1 cellular context compared by ENCODE assay signal in genomic region chr11:130487390-130488186, GRCh38.
TF ChIP-seq lines count a peak whose summit lies in the region.

No MANE protein-coding gene starts in this region.

TF ChIP-seq in HepG2, 621 proteins besides CTCF, POLR2A, EP300 and RAD21 (continues in another document):
- TF ChIP-seq GMEB2 (CRISPR knock-in tag; IDR thresholded peaks at IDR 0.05; ENCODE audit: low read depth) (no peak), ZNF775 (CRISPR knock-in tag; IDR thresholded peaks at IDR 0.05; ENCODE audit: borderline replicate concordance) (no peak), HIVEP1 (CRISPR knock-in tag; IDR thresholded peaks at IDR 0.05) (no peak), RERE (CRISPR knock-in tag; IDR thresholded peaks at IDR 0.05; ENCODE audit: low read depth) (no peak), ZSCAN20 (CRISPR knock-in tag; IDR thresholded peaks at IDR 0.05; ENCODE audit: borderline replicate concordance) (no peak), HCFC1 (IDR thresholded peaks at IDR 0.05; ENCODE audit: low read depth, low read length) (no peak), ZNF784 (CRISPR knock-in tag; IDR thresholded peaks at IDR 0.05; ENCODE audit: borderline replicate concordance) (no peak), ZNF75D (CRISPR knock-in tag; IDR thresholded peaks at IDR 0.05; ENCODE audit: borderline replicate concordance) (no peak), LRRFIP1 (CRISPR knock-in tag; conservative IDR thresholded peaks at IDR 0.05) (no peak), HOXA9 (CRISPR knock-in tag; IDR thresholded peaks at IDR 0.05; ENCODE audit: borderline replicate concordance) (no peak), ZNF704 (CRISPR knock-in tag; IDR thresholded peaks at IDR 0.05; ENCODE audit: borderline replicate concordance) (no peak), MXI1 (IDR thresholded peaks at IDR 0.05; ENCODE audit: borderline replicate concordance, low read depth, low read length) (no peak), CC2D1A (CRISPR knock-in tag; IDR thresholded peaks at IDR 0.05) (no peak), SOX5 (CRISPR knock-in tag; IDR thresholded peaks at IDR 0.05; ENCODE audit: borderline replicate concordance) (no peak), ZNF691 (CRISPR knock-in tag; IDR thresholded peaks at IDR 0.05; ENCODE audit: borderline replicate concordance, low read depth) (no peak), KDM3A (CRISPR knock-in tag; IDR thresholded peaks at IDR 0.05; ENCODE audit: low read depth) (no peak), ZNF101 (CRISPR knock-in tag; IDR thresholded peaks at IDR 0.05; ENCODE audit: borderline replicate concordance, low read depth) (no peak), ZNF326 (CRISPR knock-in tag; IDR thresholded peaks at IDR 0.05; ENCODE audit: borderline replicate concordance) (no peak), TOPORS (CRISPR knock-in tag; IDR thresholded peaks at IDR 0.05) (no peak), NR2C2 (CRISPR knock-in tag; IDR thresholded peaks at IDR 0.05; ENCODE audit: borderline replicate concordance) (peak; percentile 59; the same call in 1 of the 2 replicates), NR2F6 (IDR thresholded peaks at IDR 0.05) (peak; percentile 79), NR2F6 (CRISPR knock-in tag; IDR thresholded peaks at IDR 0.05) (peak; percentile 58), ZMYM4 (CRISPR knock-in tag; IDR thresholded peaks at IDR 0.05) (0 out of 2 replicates have a peak, but pooled peaks have one; percentile 18), ATM (IDR thresholded peaks at IDR 0.05; ENCODE audit: borderline replicate concordance) (no peak), ATF7 (IDR thresholded peaks at IDR 0.05) (no peak), ATF7 (CRISPR knock-in tag; IDR thresholded peaks at IDR 0.05) (no peak), ZNF780A (CRISPR knock-in tag; IDR thresholded peaks at IDR 0.05) (no peak), ZNF275 (CRISPR knock-in tag; IDR thresholded peaks at IDR 0.05; ENCODE audit: borderline replicate concordance) (no peak), HOMEZ (CRISPR knock-in tag; IDR thresholded peaks at IDR 0.05; ENCODE audit: low read depth) (no peak), THAP9 (CRISPR knock-in tag; IDR thresholded peaks at IDR 0.05; ENCODE audit: borderline replicate concordance) (no peak), ZNF414 (CRISPR knock-in tag; IDR thresholded peaks at IDR 0.05) (no peak), HNF4A (CRISPR knock-in tag; IDR thresholded peaks at IDR 0.05) (peak; percentile 51), CREM (IDR thresholded peaks at IDR 0.05) (no peak), CREM (CRISPR knock-in tag; IDR thresholded peaks at IDR 0.05) (no peak), NR0B2 (CRISPR knock-in tag; IDR thresholded peaks at IDR 0.05) (no peak), ZNF749 (CRISPR knock-in tag; IDR thresholded peaks at IDR 0.05; ENCODE audit: borderline replicate concordance) (no peak), SOX13 (IDR thresholded peaks at IDR 0.05) (no peak), SOX13 (CRISPR knock-in tag; conservative IDR thresholded peaks at IDR 0.05 in 1 of 2, IDR thresholded peaks at IDR 0.05 in 1 of 2) (peak in 1 of 2 experiments; percentile 15; a peak in 1 of 4 replicates), TOE1 (CRISPR knock-in tag; IDR thresholded peaks at IDR 0.05) (no peak), MYC (CRISPR knock-in tag; IDR thresholded peaks at IDR 0.05; ENCODE audit: borderline replicate concordance) (peak; percentile 41; the same call in 1 of the 2 replicates), RARA (CRISPR knock-in tag; IDR thresholded peaks at IDR 0.05) (0 out of 2 replicates have a peak, but pooled peaks have one; percentile 16), MAX (IDR thresholded peaks at IDR 0.05) (peak; percentile 76), RFX3 (CRISPR knock-in tag; IDR thresholded peaks at IDR 0.05) (no peak), ZSCAN22 (CRISPR knock-in tag; IDR thresholded peaks at IDR 0.05) (no peak), REPIN1 (CRISPR knock-in tag; IDR thresholded peaks at IDR 0.05; ENCODE audit: borderline replicate concordance, low read depth) (no peak)
